In the genomic region with DNA sequence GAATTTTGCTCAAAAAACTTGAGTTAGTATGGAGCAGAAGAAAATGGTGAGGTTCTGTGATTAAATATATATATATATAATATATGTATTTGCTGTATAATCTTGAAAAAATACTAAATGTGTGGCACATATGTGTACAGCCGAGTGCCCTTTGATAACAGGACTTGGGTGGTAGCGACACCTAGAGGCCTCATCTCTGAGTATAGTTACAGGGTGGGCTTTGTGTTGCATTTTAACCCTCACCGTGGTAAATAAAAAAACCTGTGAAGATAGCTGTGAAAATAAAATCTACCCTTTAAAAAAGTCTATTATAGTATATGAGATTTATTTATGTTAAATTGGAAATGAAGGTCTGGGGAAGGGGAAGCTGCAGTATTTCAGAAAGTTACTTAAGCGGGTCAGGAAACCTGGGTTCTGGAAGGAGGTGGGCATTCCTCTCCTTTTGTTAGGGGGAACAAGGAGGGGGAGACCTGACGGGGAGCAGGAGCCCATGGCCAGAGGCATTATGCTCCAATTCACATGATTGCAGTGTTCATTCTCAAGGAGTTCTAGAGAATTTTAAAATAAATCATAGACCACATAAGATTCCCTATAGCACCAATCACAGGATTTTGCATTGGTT, we compare ENCODE assay signal across 8 cellular contexts.
DNase-seq lines count a peak whose midpoint lies in the region; ATAC-seq and TF ChIP-seq lines count a peak whose summit lies in the region.

No MANE protein-coding gene starts in this region.

- no peaks in the 10 kb centered on the region for H3K9me3 Mint-ChIP-seq in stimulated activated naive B cell treated with anti-CD40 and anti-IgM and Interleukin-4, amounts not matched to agents 10 μg/mL and 1 μg/mL and 100 μg/mL, for 72 hours

- H3K4me3 Mint-ChIP-seq in stimulated activated naive B cell treated with anti-CD40 and anti-IgM and Interleukin-4, amounts not matched to agents 10 μg/mL and 1 μg/mL and 100 μg/mL, for 72 hours = no peak overlapping the region

- no peak overlapping the region for H3K4me3 ChIP-seq in lower lobe of right lung

- intact Hi-C loops in lower lobe of right lung (cut with DNase I) = no loop called here

- no peaks in the 10 kb centered on the region for H3K27me3 ChIP-seq in lower lobe of right lung (ENCODE audit: low read depth)

- DNase-seq in DMS114 treated with DMSO at 0.1 percent for 48 hours (lab: John Stamatoyannopoulos, UW; ENCODE audit: unreplicated experiment) = peak; percentile 44
- peak; percentile 26 for DNase-seq in GM20000 (ENCODE audit: low spot score)
- peak; percentile 22 for DNase-seq in T-helper 9 cell
- peak; percentile 75 for DNase-seq in cerebellar cortex (ENCODE audit: low spot score)
- no peak for DNase-seq in lower lobe of right lung
- DNase-seq in stimulated activated naive B cell treated with anti-CD40 and anti-IgM and Interleukin-4, amounts not matched to agents 10 μg/mL and 1 μg/mL and 100 μg/mL, for 72 hours = no peak
- DNase-seq in middle frontal gyrus (ENCODE audit: extremely low spot score, low spot score) = no peak

- no peaks in the 10 kb centered on the region for H3K9me3 ChIP-seq in lower lobe of right lung

- H3K4me1 ChIP-seq in lower lobe of right lung = no peaks in the 10 kb centered on the region

- TF ChIP-seq CTCF in GM20000 (IDR thresholded peaks at IDR 0.05; ENCODE audit: extremely low read depth, missing control alignments) (peak; percentile 38), LNCAP (IDR thresholded peaks at IDR 0.05) (peak; percentile 64), lower lobe of right lung (IDR thresholded peaks at IDR 0.05) (peak; percentile 61)

- no peaks in the 10 kb centered on the region for H3K4me1 Mint-ChIP-seq in stimulated activated naive B cell treated with anti-CD40 and anti-IgM and Interleukin-4, amounts not matched to agents 10 μg/mL and 1 μg/mL and 100 μg/mL, for 72 hours

- H3K27me3 Mint-ChIP-seq in stimulated activated naive B cell treated with anti-CD40 and anti-IgM and Interleukin-4, amounts not matched to agents 10 μg/mL and 1 μg/mL and 100 μg/mL, for 72 hours = peaks cover 0 to 7% of the 10 kb centered on the region in 2 donors

- H3K27ac ChIP-seq in lower lobe of right lung = no peak overlapping the region

- peak in 1 of 2 donors; percentile 72 for ATAC-seq in lower lobe of right lung
- ATAC-seq in stimulated activated naive B cell treated with anti-CD40 and anti-IgM and Interleukin-4, amounts not matched to agents 10 μg/mL and 1 μg/mL and 100 μg/mL, for 72 hours (replicated peaks) = peak; percentile 79 to 82

- H3K27ac Mint-ChIP-seq in stimulated activated naive B cell treated with anti-CD40 and anti-IgM and Interleukin-4, amounts not matched to agents 10 μg/mL and 1 μg/mL and 100 μg/mL, for 72 hours = no peak overlapping the region

- no peaks in the 10 kb centered on the region for H3K36me3 Mint-ChIP-seq in stimulated activated naive B cell treated with anti-CD40 and anti-IgM and Interleukin-4, amounts not matched to agents 10 μg/mL and 1 μg/mL and 100 μg/mL, for 72 hours

- H3K36me3 ChIP-seq in lower lobe of right lung = no peaks in the 10 kb centered on the region

Comparison
In these comparisons a context has a peak if more than half of its experiments do, and no peak if none do; other contexts are left out.
1. DNase-seq: peak in DMS114 treated with DMSO at 0.1 percent for 48 hours (single experiment), GM20000 (single experiment), T-helper 9 cell (single experiment) and cerebellar cortex (single experiment); none in lower lobe of right lung (single experiment), stimulated activated naive B cell treated with anti-CD40 and anti-IgM and Interleukin-4, amounts not matched to agents 10 μg/mL and 1 μg/mL and 100 μg/mL, for 72 hours (single experiment) and middle frontal gyrus (single experiment).
2. Peak in every context shown above with its lines, with median percentiles within 50 percentile points of each other: CTCF ChIP-seq.